16 cellular contexts compared by ENCODE assay signal in genomic region chr15:79193157-79193948, GRCh38.
"Had no signal": no experiment of that assay in that cellular context is flagged by ENCODE, and none has a peak within 500 bp of the region (broad histone marks: within the 10 kb centered on the region; RNA-seq: fewer than 3 reads in every experiment).

No MANE protein-coding gene starts in this region.

- H3K27me3 ChIP-seq: colonic mucosa had no signal

- H3K27ac ChIP-seq: colonic mucosa, esophagus muscularis mucosa, thoracic aorta, upper lobe of right lung, WERI-Rb-1 had no signal

- H3K4me3 ChIP-seq: colonic mucosa, esophagus muscularis mucosa, thoracic aorta, upper lobe of right lung had no signal

- ATAC-seq: activated CD4-positive, alpha-beta T cell treated with anti-CD3 and anti-CD28 coated beads for 36 hours; activated naive CD4-positive, alpha-beta T cell treated with anti-CD3 and anti-CD28 coated beads, Interleukin-2, amount 50 U/mL, for 72 hours; activated T-cell treated with anti-CD3 and anti-CD28 coated beads, Interleukin-2, amount 50 U/mL, for 72 hours; sciatic nerve; T-helper 17 cell; upper lobe of right lung had no signal

- H3K4me1 ChIP-seq: colonic mucosa, esophagus muscularis mucosa, upper lobe of right lung had no signal

- H3K36me3 ChIP-seq: colonic mucosa, esophagus muscularis mucosa, thoracic aorta, upper lobe of right lung, WERI-Rb-1 had no signal

- H3K9me3 ChIP-seq: colonic mucosa, esophagus muscularis mucosa, thoracic aorta, upper lobe of right lung had no signal

- DNase-seq: activated CD4-positive, alpha-beta memory T cell treated with anti-CD3 and anti-CD28 coated beads, Interleukin-2, amount 10 ng/mL, durations not matched to agents 7 days and 5 days; activated CD4-positive, alpha-beta T cell treated with anti-CD3 and anti-CD28 coated beads for 36 hours; activated gamma-delta T cell; activated T-cell treated with anti-CD3 and anti-CD28 coated beads, Interleukin-2, amount 50 U/mL, for 72 hours; central memory CD4-positive, alpha-beta T cell; colonic mucosa; hippocampal formation; nephron progenitor cell; stimulated activated CD4-positive, alpha-beta T cell treated with anti-CD3 and anti-CD28 coated beads, Interleukin-2, amount 100 ng/mL, for 24 hours; T-helper 17 cell; upper lobe of right lung; WERI-Rb-1 had no signal
